Comparison of ENCODE assay signal across 8 cellular contexts in the genomic region with DNA sequence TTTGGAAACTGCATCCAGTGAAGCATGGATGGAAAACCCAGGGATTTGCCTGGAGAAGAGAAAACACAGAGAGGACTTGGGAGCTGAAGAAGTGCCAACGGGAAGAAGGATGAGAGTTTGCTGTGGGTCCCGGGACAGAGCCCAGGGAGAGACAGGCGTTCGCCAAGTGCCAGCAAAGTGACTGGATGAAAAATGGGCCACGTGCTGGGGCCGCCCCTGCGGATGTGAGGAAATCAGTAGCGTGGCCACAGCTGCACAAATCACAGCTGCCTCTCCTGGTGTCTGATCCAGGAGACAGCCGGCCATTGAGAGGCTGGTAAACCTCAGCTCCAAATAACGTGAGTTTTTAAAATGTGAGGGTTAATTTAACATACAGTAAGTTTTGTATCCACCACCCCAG.
DNase-seq lines count a peak whose midpoint lies in the region; ATAC-seq and TF ChIP-seq lines count a peak whose summit lies in the region.

No MANE protein-coding gene starts in this region.

- TF ChIP-seq CTCF in astrocyte of the spinal cord (IDR thresholded peaks at IDR 0.05; ENCODE audit: low read depth, low read length) (no peak), lung (IDR thresholded peaks at IDR 0.05; ENCODE audit: control extremely low read depth, extremely low read depth) (no peak), type B pancreatic cell (conservative IDR thresholded peaks at IDR 0.05) (no peak)

- H3K9me3 Mint-ChIP-seq in activated naive CD4-positive, alpha-beta T cell treated with anti-CD3 and anti-CD28 coated beads for 36 hours = no peaks in the 10 kb centered on the region
- H3K9me3 Mint-ChIP-seq in activated naive CD4-positive, alpha-beta T cell treated with anti-CD3 and anti-CD28 coated beads, Interleukin-2, amount 10 ng/mL, durations not matched to agents 7 days and 5 days = no peaks in the 10 kb centered on the region
- H3K9me3 Mint-ChIP-seq in type B pancreatic cell = no peaks in the 10 kb centered on the region

- no peaks in the 10 kb centered on the region for H3K27me3 ChIP-seq in lung (ENCODE audit: control insufficient read depth, insufficient read depth)

- peaks cover 0 to 3% of the 10 kb centered on the region in 2 donors for H3K4me1 ChIP-seq in lung (ENCODE audit: control insufficient read depth in 2 of 2, insufficient read depth in 2 of 2, low read length in 2 of 2)

- H3K27ac ChIP-seq in lung (ENCODE audit: low read depth in 1 of 2, low read length in 1 of 2) = peak overlapping the region in 1 of 2 donors; percentile 45

- H3K4me3 ChIP-seq in astrocyte of the spinal cord (ENCODE audit: low read depth, low read length) (no peak overlapping the region), lung (no peak overlapping the region)

- peaks cover 18% of the 10 kb centered on the region for H3K4me1 Mint-ChIP-seq in activated naive CD4-positive, alpha-beta T cell treated with anti-CD3 and anti-CD28 coated beads for 36 hours (ENCODE audit: low read depth)
- H3K4me1 Mint-ChIP-seq in activated naive CD4-positive, alpha-beta T cell treated with anti-CD3 and anti-CD28 coated beads, Interleukin-2, amount 10 ng/mL, durations not matched to agents 7 days and 5 days = peaks cover 39% of the 10 kb centered on the region
- peaks cover 57% of the 10 kb centered on the region for H3K4me1 Mint-ChIP-seq in type B pancreatic cell (ENCODE audit: unreplicated experiment)

- WGBS in lung, 2 donors = 0 to 8% methylated on average over 10 of the region's 10 CpGs

- ATAC-seq in lung (ENCODE audit: insufficient read depth, low FRiP score) = peak; percentile 13

- H3K27me3 Mint-ChIP-seq in activated naive CD4-positive, alpha-beta T cell treated with anti-CD3 and anti-CD28 coated beads for 36 hours (ENCODE audit: low read depth) = peaks cover 14% of the 10 kb centered on the region
- peaks cover 31% of the 10 kb centered on the region for H3K27me3 Mint-ChIP-seq in activated naive CD4-positive, alpha-beta T cell treated with anti-CD3 and anti-CD28 coated beads, Interleukin-2, amount 10 ng/mL, durations not matched to agents 7 days and 5 days
- peaks cover 15% of the 10 kb centered on the region for H3K27me3 Mint-ChIP-seq in type B pancreatic cell

- H3K4me3 Mint-ChIP-seq in activated naive CD4-positive, alpha-beta T cell treated with anti-CD3 and anti-CD28 coated beads for 36 hours = peak overlapping the region; percentile 23
- H3K4me3 Mint-ChIP-seq in activated naive CD4-positive, alpha-beta T cell treated with anti-CD3 and anti-CD28 coated beads, Interleukin-2, amount 10 ng/mL, durations not matched to agents 7 days and 5 days = no peak overlapping the region
- peak overlapping the region; percentile 91 for H3K4me3 Mint-ChIP-seq in type B pancreatic cell

- intact Hi-C loops in activated naive CD4-positive, alpha-beta T cell treated with anti-CD3 and anti-CD28 coated beads for 36 hours (cut with micrococcal nuclease) = no loop called here

- CTCF ChIA-PET in activated naive CD4-positive, alpha-beta T cell treated with anti-CD3 and anti-CD28 coated beads for 36 hours (lab: Charles Lee) = interaction anchor here (0.8 to 2.4 kb wide), 3 partner anchors 9 to 421 kb away, joined by 3 to 7 read pairs (median 3); no protein-coding TSS in a partner anchor
- CTCF ChIA-PET in activated naive CD4-positive, alpha-beta T cell treated with anti-CD3 and anti-CD28 coated beads, Interleukin-2, amount 10 ng/mL, durations not matched to agents 7 days and 5 days (lab: Charles Lee) = interaction anchor here (1.5 kb wide), 1 partner anchor 11 kb away, joined by 3 read pairs; no protein-coding TSS in a partner anchor

- in situ Hi-C loops in astrocyte of the spinal cord (cut with HindIII; ENCODE audit: low sequenced_read_pairs) = no loop called here

- H3K9me3 ChIP-seq in lung (ENCODE audit: control insufficient read depth in 2 of 2, insufficient read depth in 1 of 2, low read length in 1 of 2) = peaks cover 0 to 3% of the 10 kb centered on the region in 2 donors

- H3K27ac Mint-ChIP-seq in activated naive CD4-positive, alpha-beta T cell treated with anti-CD3 and anti-CD28 coated beads for 36 hours = no peak overlapping the region
- H3K27ac Mint-ChIP-seq in activated naive CD4-positive, alpha-beta T cell treated with anti-CD3 and anti-CD28 coated beads, Interleukin-2, amount 10 ng/mL, durations not matched to agents 7 days and 5 days = no peak overlapping the region
- peak overlapping the region; percentile 95 for H3K27ac Mint-ChIP-seq in type B pancreatic cell

- H3K36me3 Mint-ChIP-seq in activated naive CD4-positive, alpha-beta T cell treated with anti-CD3 and anti-CD28 coated beads for 36 hours (ENCODE audit: low read depth) = no peaks in the 10 kb centered on the region
- H3K36me3 Mint-ChIP-seq in activated naive CD4-positive, alpha-beta T cell treated with anti-CD3 and anti-CD28 coated beads, Interleukin-2, amount 10 ng/mL, durations not matched to agents 7 days and 5 days = peaks cover 3% of the 10 kb centered on the region
- H3K36me3 Mint-ChIP-seq in type B pancreatic cell = no peaks in the 10 kb centered on the region

- peak; percentile 28 for DNase-seq in activated naive CD4-positive, alpha-beta T cell treated with anti-CD3 and anti-CD28 coated beads for 36 hours
- no peak for DNase-seq in activated naive CD4-positive, alpha-beta T cell treated with anti-CD3 and anti-CD28 coated beads, Interleukin-2, amount 10 ng/mL, durations not matched to agents 7 days and 5 days
- peak; percentile 8 for DNase-seq in astrocyte of the spinal cord (ENCODE audit: low read depth, low spot score)
- peak; percentile 62 for DNase-seq in lung (ENCODE audit: low spot score)
- DNase-seq in type B pancreatic cell (ENCODE audit: extremely low spot score, unreplicated experiment) = no peak
- DNase-seq in stimulated activated CD4-positive, alpha-beta T cell treated with anti-CD3 and anti-CD28 coated beads, Interleukin-4, amount 100 ng/mL, for 1 hour = no peak
- no peak for DNase-seq in HuH-7.5 (ENCODE audit: low spot score)
- no peak for DNase-seq in stimulated activated CD4-positive, alpha-beta T cell treated with anti-CD3 and anti-CD28 coated beads, Interleukin-12 subunit alpha, Interleukin-12 subunit beta, amount 100 ng/mL, for 4 hours

- H3K36me3 ChIP-seq in lung (ENCODE audit: control insufficient read depth in 2 of 2, insufficient read depth in 2 of 2, low read length in 2 of 2) = no peaks in the 10 kb centered on the region

Comparison
In these comparisons a context has a peak if more than half of its experiments do, and no peak if none do; other contexts are left out.
1. DNase-seq: peak in activated naive CD4-positive, alpha-beta T cell treated with anti-CD3 and anti-CD28 coated beads for 36 hours (single experiment), astrocyte of the spinal cord (single experiment) and lung (single experiment); none in activated naive CD4-positive, alpha-beta T cell treated with anti-CD3 and anti-CD28 coated beads, Interleukin-2, amount 10 ng/mL, durations not matched to agents 7 days and 5 days (single experiment), type B pancreatic cell (single experiment), stimulated activated CD4-positive, alpha-beta T cell treated with anti-CD3 and anti-CD28 coated beads, Interleukin-4, amount 100 ng/mL, for 1 hour (single experiment), HuH-7.5 (single experiment) and stimulated activated CD4-positive, alpha-beta T cell treated with anti-CD3 and anti-CD28 coated beads, Interleukin-12 subunit alpha, Interleukin-12 subunit beta, amount 100 ng/mL, for 4 hours (single experiment).